In the genomic region with DNA sequence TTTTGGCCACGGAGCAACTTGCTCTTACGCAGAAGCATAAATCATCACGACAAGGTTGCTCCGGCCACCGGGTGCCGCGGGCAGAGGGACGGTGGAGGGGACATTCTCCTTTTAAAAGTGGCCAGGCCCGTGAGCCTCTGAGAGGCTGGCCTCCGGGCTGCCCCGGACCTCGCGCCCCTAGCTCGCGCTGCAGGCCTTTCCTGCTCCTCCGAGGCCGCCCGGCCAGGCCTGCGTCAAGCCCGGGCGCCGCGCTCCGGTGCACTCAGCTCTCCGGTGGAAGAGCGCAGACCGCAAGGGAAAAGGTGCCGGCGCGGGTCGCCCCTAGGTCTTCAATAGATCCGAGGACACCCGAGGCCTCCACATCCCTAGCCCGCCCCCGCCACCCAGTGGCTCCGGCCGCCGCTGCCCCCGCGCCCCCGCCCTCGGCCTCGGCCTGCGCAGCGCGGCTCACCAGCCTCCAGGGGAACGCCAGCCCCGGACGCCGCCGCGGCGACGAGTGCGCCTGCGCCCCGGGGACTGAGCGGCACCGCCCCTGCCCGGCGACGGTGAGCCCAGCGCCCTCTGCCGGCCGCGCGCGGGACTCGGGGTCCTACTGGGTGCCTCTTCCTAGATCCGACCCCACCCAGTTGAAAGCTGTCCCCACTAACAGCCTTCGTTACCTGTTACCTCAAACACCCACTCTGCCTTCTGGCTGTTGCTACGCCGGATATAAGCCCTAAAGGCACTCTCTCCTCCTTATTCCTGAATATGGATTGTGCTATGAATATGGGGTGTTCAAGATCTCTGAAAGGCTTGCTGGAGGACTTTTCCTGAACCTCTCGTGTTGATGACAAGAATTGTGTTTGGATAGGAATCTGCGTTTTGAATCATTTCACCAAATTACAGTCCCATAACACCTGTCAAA, we compare ENCODE assay signal across 8 cellular contexts. TPM values are rescaled to one million over a fixed set of nuclear protein-coding genes. Genes with fewer than 3 reads are reported as not detected.
DNase-seq lines count a peak whose midpoint lies in the region; ATAC-seq and TF ChIP-seq lines count a peak whose summit lies in the region.

A gene (minus strand): TSS at position 500 of the 904 bp plus-strand sequence. CDS start 10,671 bp downstream, outside the sequence.

- peak; percentile 89 for ATAC-seq in GM19467 (IDR thresholded peaks at IDR 0.05; ENCODE audit: unreplicated experiment)

- H3K36me3 Mint-ChIP-seq in mesothelial cell of epicardium: no peaks in the 10 kb centered on the region

- no peaks in the 10 kb centered on the region for H3K9me3 Mint-ChIP-seq in mesothelial cell of epicardium

- in situ Hi-C loops in endometrial microvascular endothelial cells (cut with HindIII; ENCODE audit: inconsistent ontology term, low pct_unique_long_range_greater_than_20kb, low sequenced_read_pairs): no loop called here

- H3K27me3 Mint-ChIP-seq in mesothelial cell of epicardium (ENCODE audit: low read depth): peaks cover 11% of the 10 kb centered on the region

- H3K27ac Mint-ChIP-seq in mesothelial cell of epicardium: no peak within 1 kb of the TSS

- peak within 1 kb of the TSS; percentile 72 for H3K4me3 Mint-ChIP-seq in mesothelial cell of epicardium

- peak; percentile 81 for TF ChIP-seq CTCF in mesothelial cell of epicardium (IDR thresholded peaks at IDR 0.05; ENCODE audit: unreplicated experiment)

- H3K4me1 Mint-ChIP-seq in mesothelial cell of epicardium: peaks cover 26% of the 10 kb centered on the region

- peak; percentile 72 for DNase-seq in COR-L47 (lab: John Stamatoyannopoulos, UW)
- peak; percentile 82 for DNase-seq in HT-29 (ENCODE audit: low spot score)
- DNase-seq in NOMO-1 (lab: John Stamatoyannopoulos, UW; ENCODE audit: unreplicated experiment in 2 of 2): peak; percentile 73 to 90
- DNase-seq in activated CD8-positive, alpha-beta memory T cell treated with anti-CD3 and anti-CD28 coated beads, Interleukin-2, amount 50 U/mL, for 24 hours (ENCODE audit: extremely low read depth): peak; percentile 68
- DNase-seq in mesothelial cell of epicardium (ENCODE audit: low spot score in 2 of 2, unreplicated experiment in 2 of 2): peak; percentile 93 to 99
- DNase-seq in stimulated activated CD8-positive, alpha-beta memory T cell treated with anti-CD3 and anti-CD28 coated beads, Interleukin-15, amount 100 ng/mL, for 48 hours (ENCODE audit: low read depth in 2 of 2): peak; percentile 88 to 90

RNA-seq across cellular contexts. Expression of the gene that starts here (rescaled TPM):
- total RNA-seq in HT-29 (2014; rRNA removed; shearing (Covaris generic)): 0.64 and 2.2 TPM in 2 replicates
- total RNA-seq in endometrial microvascular endothelial cells (ENCODE audit: inconsistent ontology term): 10.7 TPM
- 24.3 to 26.6 TPM (median 24.4 TPM) in 3 replicates for total RNA-seq in mesothelial cell of epicardium

Comparison
In these comparisons a context has a peak if more than half of its experiments do, and no peak if none do; other contexts are left out.
1. Peak in every context shown above with its lines: DNase-seq and ATAC-seq.